ENCODE assay signal across 19 cellular contexts in genomic region chr3:171321241-171321640, GRCh38.
DNase-seq lines count a peak whose midpoint lies in the region; ATAC-seq and TF ChIP-seq lines count a peak whose summit lies in the region.
"Had no signal": no experiment of that assay in that cellular context is flagged by ENCODE, and none has a peak within 500 bp of the region (broad histone marks: within the 10 kb centered on the region; RNA-seq: fewer than 3 reads in every experiment).

No MANE protein-coding gene starts in this region.

- H3K4me3 ChIP-seq in endodermal cell (ENCODE audit: low read length), result no peak overlapping the region
- no peak overlapping the region for H3K4me3 ChIP-seq in CD8-positive, alpha-beta T cell (ENCODE audit: low read depth, low read length)
- no peak overlapping the region for H3K4me3 ChIP-seq in MM.1S (ENCODE audit: low read length)
- H3K4me3 ChIP-seq: mucosa of descending colon, right atrium auricular region had no signal

- H3K27ac ChIP-seq in endodermal cell (ENCODE audit: low read depth, low read length) (peak overlapping the region; percentile 34), MM.1S (ENCODE audit: low read length) (no peak overlapping the region)
- no peak overlapping the region for H3K27ac ChIP-seq in CD8-positive, alpha-beta T cell (ENCODE audit: low read depth, low read length)
- H3K27ac ChIP-seq: VCaP had no signal

- H3K36me3 Mint-ChIP-seq in endodermal cell (ENCODE audit: low read depth), result no peaks in the 10 kb centered on the region
- H3K36me3 Mint-ChIP-seq in osteocyte (ENCODE audit: unreplicated experiment), result no peaks in the 10 kb centered on the region
- peaks cover 11% of the 10 kb centered on the region for H3K36me3 Mint-ChIP-seq in T-cell
- peaks cover 9% of the 10 kb centered on the region for H3K36me3 Mint-ChIP-seq in CD8-positive, alpha-beta T cell
- H3K36me3 Mint-ChIP-seq: CD14-positive monocyte had no signal

- POLR2A ChIA-PET in T-cell (lab: Charles Lee), result interaction anchor here in 1 of 2 donors (0.7 kb wide), 1 partner anchor 10 kb away, joined by 4 read pairs; no protein-coding TSS in a partner anchor
- POLR2A ChIA-PET in CD8-positive, alpha-beta T cell (lab: Charles Lee), result no interaction called here

- H3K4me2 ChIP-seq in MM.1S (ENCODE audit: low read depth, low read length), result no peak overlapping the region

- H3K4me1 ChIP-seq in endodermal cell (ENCODE audit: control insufficient read depth, insufficient read depth, low read length) (no peaks in the 10 kb centered on the region), MM.1S (ENCODE audit: low read length) (no peaks in the 10 kb centered on the region)
- H3K4me1 ChIP-seq in CD8-positive, alpha-beta T cell (ENCODE audit: insufficient read depth, low read length), result no peaks in the 10 kb centered on the region

- peaks cover 1% of the 10 kb centered on the region for H3K4me1 Mint-ChIP-seq in endodermal cell
- peaks cover 41% of the 10 kb centered on the region for H3K4me1 Mint-ChIP-seq in osteocyte (ENCODE audit: unreplicated experiment)
- H3K4me1 Mint-ChIP-seq in T-cell, result peaks cover 26 to 49% (median 45%) of the 10 kb centered on the region in 3 donors
- peaks cover 41% of the 10 kb centered on the region for H3K4me1 Mint-ChIP-seq in CD8-positive, alpha-beta T cell (ENCODE audit: low read depth)
- H3K4me1 Mint-ChIP-seq: CD14-positive monocyte had no signal

- H3K9me3 ChIP-seq in endodermal cell (ENCODE audit: control insufficient read depth, low read length), result no peaks in the 10 kb centered on the region
- no peaks in the 10 kb centered on the region for H3K9me3 ChIP-seq in CD8-positive, alpha-beta T cell (ENCODE audit: low read length)
- H3K9me3 ChIP-seq in MM.1S (replicated peaks; ENCODE audit: insufficient read depth, low read length), result no peaks in the 10 kb centered on the region
- H3K9me3 ChIP-seq: mucosa of descending colon, right atrium auricular region had no signal

- CTCF ChIA-PET in T-cell (lab: Charles Lee), result interaction anchor here in 1 of 2 donors (1.1 kb wide), 1 partner anchor 12 kb away, joined by 3 read pairs; no protein-coding TSS in a partner anchor
- CTCF ChIA-PET in CD8-positive, alpha-beta T cell (lab: Charles Lee), result no interaction called here

- no peak overlapping the region for H3K9ac ChIP-seq in endodermal cell (ENCODE audit: extremely low read depth, low read length, poor library complexity, severe bottlenecking)
- H3K9ac ChIP-seq in MM.1S (ENCODE audit: low read length), result no peak overlapping the region

- no peaks in the 10 kb centered on the region for H3K36me3 ChIP-seq in endodermal cell (ENCODE audit: control insufficient read depth, insufficient read depth, low read length)
- H3K36me3 ChIP-seq in CD8-positive, alpha-beta T cell (ENCODE audit: insufficient read depth, low read length), result no peaks in the 10 kb centered on the region
- H3K36me3 ChIP-seq in MM.1S (replicated peaks; ENCODE audit: insufficient read depth, low read length), result no peaks in the 10 kb centered on the region
- H3K36me3 ChIP-seq: right atrium auricular region had no signal

- H3K27me3 ChIP-seq in endodermal cell (ENCODE audit: control insufficient read depth, insufficient read depth, low read length, poor library complexity, severe bottlenecking) (peaks cover 8% of the 10 kb centered on the region), MM.1S (replicated peaks; ENCODE audit: insufficient read depth, low read length) (no peaks in the 10 kb centered on the region)
- H3K27me3 ChIP-seq in CD8-positive, alpha-beta T cell (ENCODE audit: insufficient read depth, low read length), result no peaks in the 10 kb centered on the region
- H3K27me3 ChIP-seq: right atrium auricular region had no signal

- no peaks in the 10 kb centered on the region for H3K27me3 Mint-ChIP-seq in endodermal cell (ENCODE audit: insufficient read depth)
- H3K27me3 Mint-ChIP-seq in osteocyte (ENCODE audit: unreplicated experiment), result no peaks in the 10 kb centered on the region
- no peaks in the 10 kb centered on the region for H3K27me3 Mint-ChIP-seq in T-cell
- no peaks in the 10 kb centered on the region for H3K27me3 Mint-ChIP-seq in CD8-positive, alpha-beta T cell (ENCODE audit: low read depth)
- H3K27me3 Mint-ChIP-seq: activated CD8-positive, alpha-beta T cell treated with anti-CD3 and anti-CD28 coated beads for 36 hours had no signal

- intact Hi-C loops in CD8-positive, alpha-beta T cell (cut with DNase I, micrococcal nuclease), result loop anchor here in 1 of 2 experiments (2.0 kb wide), 1 partner anchor 14 kb away; no protein-coding TSS in a partner anchor

- ATAC-seq in T-cell (replicated peaks in 1 of 4) (no peak), HG03469 (IDR thresholded peaks at IDR 0.05; ENCODE audit: unreplicated experiment) (no peak)
- ATAC-seq in CD8-positive, alpha-beta T cell, result no peak
- ATAC-seq: activated CD8-positive, alpha-beta T cell treated with anti-CD3 and anti-CD28 coated beads for 36 hours had no signal

- H3K4me3 Mint-ChIP-seq in endodermal cell (no peak overlapping the region), osteocyte (ENCODE audit: unreplicated experiment) (no peak overlapping the region), T-cell (no peak overlapping the region)
- no peak overlapping the region for H3K4me3 Mint-ChIP-seq in CD8-positive, alpha-beta T cell
- H3K4me3 Mint-ChIP-seq: activated CD8-positive, alpha-beta T cell treated with anti-CD3 and anti-CD28 coated beads for 36 hours; CD14-positive monocyte; HFFc6 had no signal

- no peak overlapping the region for H3K27ac Mint-ChIP-seq in endodermal cell
- peak overlapping the region; percentile 33 for H3K27ac Mint-ChIP-seq in osteocyte (ENCODE audit: unreplicated experiment)
- H3K27ac Mint-ChIP-seq in T-cell, result no peak overlapping the region
- H3K27ac Mint-ChIP-seq in CD8-positive, alpha-beta T cell, result no peak overlapping the region
- H3K27ac Mint-ChIP-seq: activated CD8-positive, alpha-beta T cell treated with anti-CD3 and anti-CD28 coated beads for 36 hours; HFFc6 had no signal

- TF ChIP-seq CTCF in AG09319 (IDR thresholded peaks at IDR 0.05; ENCODE audit: low read depth, low read length) (no peak), endodermal cell (conservative IDR thresholded peaks at IDR 0.05) (no peak), osteocyte (IDR thresholded peaks at IDR 0.05) (no peak), MM.1S (IDR thresholded peaks at IDR 0.05; ENCODE audit: low read length) (no peak)
- TF ChIP-seq CTCF in CD8-positive, alpha-beta T cell (IDR thresholded peaks at IDR 0.05), result no peak

- no peaks in the 10 kb centered on the region for H3K79me2 ChIP-seq in MM.1S (ENCODE audit: low read length)

- no peaks in the 10 kb centered on the region for H3F3A ChIP-seq in MM.1S (ENCODE audit: insufficient read depth, low read length)

- WGBS in endodermal cell (ENCODE audit: insufficient coverage in 1 of 2, insufficient read length in 1 of 2), 2 experiments, result 81 to 91% methylated on average over 2 to 4 of the region's 4 CpGs

- H4K20me1 ChIP-seq in MM.1S (ENCODE audit: insufficient read depth, low read length), result no peaks in the 10 kb centered on the region

- H3K9me3 Mint-ChIP-seq in endodermal cell, result no peaks in the 10 kb centered on the region
- no peaks in the 10 kb centered on the region for H3K9me3 Mint-ChIP-seq in osteocyte (ENCODE audit: unreplicated experiment)
- H3K9me3 Mint-ChIP-seq in T-cell, result no peaks in the 10 kb centered on the region
- H3K9me3 Mint-ChIP-seq in CD8-positive, alpha-beta T cell, result peaks cover 2% of the 10 kb centered on the region
- H3K9me3 Mint-ChIP-seq: HFFc6 had no signal

- H3K9me2 ChIP-seq in MM.1S (replicated peaks; ENCODE audit: insufficient read depth, low read length), result no peaks in the 10 kb centered on the region

- no peak overlapping the region for H2AFZ ChIP-seq in MM.1S (ENCODE audit: low read length)

- DNase-seq in AG09319 (ENCODE audit: extremely low read depth, low read depth) (peak; percentile 15), RPMI7951 (ENCODE audit: low read depth) (peak; percentile 17), endodermal cell (no peak), osteocyte (ENCODE audit: extremely low spot score, unreplicated experiment) (no peak), T-cell (no peak), MM.1S (no peak)
- no peak for DNase-seq in CD8-positive, alpha-beta T cell
- DNase-seq: activated CD8-positive, alpha-beta T cell treated with anti-CD3 and anti-CD28 coated beads for 36 hours; activated gamma-delta T cell treated with Interleukin-2 at 50 U/mL for 16 hours; effector CD8-positive, alpha-beta T cell; HFFc6; mucosa of descending colon; NCI-H1105 treated with DMSO at 0.1 percent for 48 hours; NCI-H2081 treated with DMSO at 0.1 percent for 48 hours; NCI-H526 treated with DMSO at 0.1 percent for 48 hours had no signal

Comparison
In these comparisons a context has a peak if more than half of its experiments do, and no peak if none do; other contexts are left out.
1. DNase-seq: peak in AG09319 (single experiment) and RPMI7951 (single experiment); none in endodermal cell (single experiment), osteocyte (single experiment), T-cell (0 of 34), CD8-positive, alpha-beta T cell (0 of 7) and MM.1S (single experiment).